ENCODE assay signal across 8 cellular contexts in the genomic region with DNA sequence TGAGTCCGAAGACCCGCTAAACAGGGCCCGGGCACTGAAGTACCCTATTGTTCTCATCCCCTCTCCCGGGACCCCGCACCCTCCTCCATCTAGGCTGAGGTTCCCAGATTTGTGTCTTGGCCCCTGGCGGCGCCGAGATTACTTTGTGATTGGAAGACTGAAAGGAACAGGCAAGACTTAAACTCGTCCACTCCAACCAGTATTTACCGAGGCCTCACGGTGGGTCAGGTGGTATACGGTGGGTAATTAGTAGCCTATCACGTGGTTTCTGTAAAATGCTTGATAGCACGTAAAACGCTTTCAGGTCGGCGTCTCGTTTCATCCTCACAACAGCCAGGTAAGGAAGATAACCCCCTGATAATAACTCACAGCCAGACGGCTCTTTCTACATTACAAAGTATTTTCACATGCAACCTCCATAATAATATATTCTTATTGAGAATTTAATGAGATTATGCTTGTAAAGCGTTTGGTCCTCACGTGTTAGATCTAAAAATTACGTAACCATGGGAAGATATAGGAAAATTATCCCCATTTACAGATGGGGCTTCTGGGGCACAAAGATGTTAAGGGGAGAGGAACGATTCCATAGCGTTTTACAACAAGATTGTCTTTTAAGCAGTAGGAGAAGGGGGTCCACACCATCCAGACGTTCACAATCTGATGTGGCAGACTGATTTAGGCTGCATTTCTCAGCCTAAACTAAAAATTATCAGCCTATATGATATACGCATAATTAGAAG. TPM values are rescaled to one million over a fixed set of nuclear protein-coding genes. Genes with fewer than 3 reads are reported as not detected.
DNase-seq lines count a peak whose midpoint lies in the region; ATAC-seq and TF ChIP-seq lines count a peak whose summit lies in the region.

No MANE protein-coding gene starts in this region.

- peak overlapping the region; percentile 98 for H3K27ac ChIP-seq in upper lobe of right lung

- H3K4me3 ChIP-seq in fibroblast of pulmonary artery (replicated peaks; ENCODE audit: low read depth, low read length) (peak overlapping the region; percentile 95), upper lobe of right lung (peak overlapping the region; percentile 68)

- peaks cover 46% of the 10 kb centered on the region for H3K4me1 ChIP-seq in upper lobe of right lung

- no peaks in the 10 kb centered on the region for H3K9me3 Mint-ChIP-seq in activated T-helper 1 cell treated with anti-CD3 and anti-CD28 coated beads, Interleukin-12 subunit alpha, Interleukin-12 subunit beta, Interleukin-2, Interleukin-4 antibody, amounts not matched to agents 30 ng/mL and 10 ng/mL and 1 ng/mL, durations not matched to agents 14 hours and 24 hours and 36 hours
- peaks cover 0 to 3% (median 0%) of the 10 kb centered on the region in 9 donors for H3K9me3 Mint-ChIP-seq in naive thymus-derived CD8-positive, alpha-beta T cell

- H3K36me3 Mint-ChIP-seq in activated T-helper 1 cell treated with anti-CD3 and anti-CD28 coated beads, Interleukin-12 subunit alpha, Interleukin-12 subunit beta, Interleukin-2, Interleukin-4 antibody, amounts not matched to agents 30 ng/mL and 10 ng/mL and 1 ng/mL, durations not matched to agents 14 hours and 24 hours and 36 hours (ENCODE audit: low read depth), result peaks cover 11% of the 10 kb centered on the region
- peaks cover 0 to 4% (median 2%) of the 10 kb centered on the region in 3 donors for H3K36me3 Mint-ChIP-seq in naive thymus-derived CD8-positive, alpha-beta T cell

- peak overlapping the region; percentile 94 for H3K27ac Mint-ChIP-seq in activated T-helper 1 cell treated with anti-CD3 and anti-CD28 coated beads, Interleukin-12 subunit alpha, Interleukin-12 subunit beta, Interleukin-2, Interleukin-4 antibody, amounts not matched to agents 30 ng/mL and 10 ng/mL and 1 ng/mL, durations not matched to agents 14 hours and 24 hours and 36 hours
- peak overlapping the region; percentile 94 to 99 (median 98) for H3K27ac Mint-ChIP-seq in naive thymus-derived CD8-positive, alpha-beta T cell

- POLR2A ChIA-PET in naive thymus-derived CD8-positive, alpha-beta T cell (lab: Charles Lee), result interaction anchor here (0.6 to 1.6 kb wide), 10 partner anchors 21 to 303 kb away, joined by 3 to 15 read pairs (median 4); a partner anchor contains a TSS

- no peak for TF ChIP-seq CTCF in fibroblast of pulmonary artery (IDR thresholded peaks at IDR 0.05; ENCODE audit: low read length, missing control alignments)
- TF ChIP-seq CTCF in upper lobe of right lung (IDR thresholded peaks at IDR 0.05), result no peak

- no peaks in the 10 kb centered on the region for H3K9me3 ChIP-seq in upper lobe of right lung

- H3K36me3 ChIP-seq in upper lobe of right lung, result peaks cover 8% of the 10 kb centered on the region

- intact Hi-C loops in activated T-helper 1 cell treated with anti-CD3 and anti-CD28 coated beads, Interleukin-12 subunit alpha, Interleukin-12 subunit beta, Interleukin-2, Interleukin-4 antibody, amounts not matched to agents 30 ng/mL and 10 ng/mL and 1 ng/mL, durations not matched to agents 14 hours and 24 hours and 36 hours (cut with micrococcal nuclease), result loop anchor here (1.0 to 10.0 kb wide), 11 partner anchors 22 to 806 kb away; a partner anchor contains a TSS
- intact Hi-C loops in upper lobe of right lung (cut with DNase I), result no loop called here

- no peaks in the 10 kb centered on the region for H3K27me3 Mint-ChIP-seq in activated T-helper 1 cell treated with anti-CD3 and anti-CD28 coated beads, Interleukin-12 subunit alpha, Interleukin-12 subunit beta, Interleukin-2, Interleukin-4 antibody, amounts not matched to agents 30 ng/mL and 10 ng/mL and 1 ng/mL, durations not matched to agents 14 hours and 24 hours and 36 hours (ENCODE audit: insufficient read depth)
- no peaks in the 10 kb centered on the region for H3K27me3 Mint-ChIP-seq in naive thymus-derived CD8-positive, alpha-beta T cell

- peak; percentile 77 for DNase-seq in D341Med (ENCODE audit: low spot score)
- peak; percentile 91 to 93 for DNase-seq in NCI-H526 (lab: John Stamatoyannopoulos, UW)
- DNase-seq in activated T-helper 1 cell treated with anti-CD3 and anti-CD28 coated beads, Interleukin-12 subunit alpha, Interleukin-12 subunit beta, Interleukin-2, Interleukin-4 antibody, amounts not matched to agents 30 ng/mL and 10 ng/mL and 1 ng/mL, durations not matched to agents 14 hours and 24 hours and 36 hours (ENCODE audit: low spot score), result no peak
- peak; percentile 77 for DNase-seq in fibroblast of pulmonary artery (ENCODE audit: low read depth)
- DNase-seq in naive thymus-derived CD8-positive, alpha-beta T cell, result peak in 7 of 10 donors; percentile 21 to 74 (median 45)
- no peak for DNase-seq in upper lobe of right lung

- H3K4me1 Mint-ChIP-seq in activated T-helper 1 cell treated with anti-CD3 and anti-CD28 coated beads, Interleukin-12 subunit alpha, Interleukin-12 subunit beta, Interleukin-2, Interleukin-4 antibody, amounts not matched to agents 30 ng/mL and 10 ng/mL and 1 ng/mL, durations not matched to agents 14 hours and 24 hours and 36 hours (ENCODE audit: low read depth), result peaks cover 31% of the 10 kb centered on the region
- peaks cover 23 to 55% (median 41%) of the 10 kb centered on the region in 4 donors for H3K4me1 Mint-ChIP-seq in naive thymus-derived CD8-positive, alpha-beta T cell

- H3K4me3 Mint-ChIP-seq in activated T-helper 1 cell treated with anti-CD3 and anti-CD28 coated beads, Interleukin-12 subunit alpha, Interleukin-12 subunit beta, Interleukin-2, Interleukin-4 antibody, amounts not matched to agents 30 ng/mL and 10 ng/mL and 1 ng/mL, durations not matched to agents 14 hours and 24 hours and 36 hours, result peak overlapping the region; percentile 98
- H3K4me3 Mint-ChIP-seq in naive thymus-derived CD8-positive, alpha-beta T cell, result peak overlapping the region; percentile 89 to 100 (median 98)

- peak; percentile 62 for ATAC-seq in GM19455 (IDR thresholded peaks at IDR 0.05; ENCODE audit: unreplicated experiment)
- peak; percentile 42 for ATAC-seq in HG03469 (IDR thresholded peaks at IDR 0.05; ENCODE audit: unreplicated experiment)
- peak; percentile 53 to 65 for ATAC-seq in naive thymus-derived CD8-positive, alpha-beta T cell
- ATAC-seq in upper lobe of right lung, result peak; percentile 75

- no peaks in the 10 kb centered on the region for H3K27me3 ChIP-seq in upper lobe of right lung

RNA-seq across cellular contexts. Expression of a gene that starts 0.6 kb away (rescaled TPM):
- total RNA-seq in activated T-helper 1 cell treated with anti-CD3 and anti-CD28 coated beads, Interleukin-12 subunit alpha, Interleukin-12 subunit beta, Interleukin-2, Interleukin-4 antibody, amounts not matched to agents 30 ng/mL and 10 ng/mL and 1 ng/mL, durations not matched to agents 14 hours and 24 hours and 36 hours, result 31.7 and 31.8 TPM in 2 replicates
- 10 to 100 TPM; 39.5 to 42.7 TPM for total RNA-seq in naive thymus-derived CD8-positive, alpha-beta T cell
- 1 to 10 TPM; 7.0 to 9.8 (median 8.3) TPM for polyA plus RNA-seq in naive thymus-derived CD8-positive, alpha-beta T cell
- total RNA-seq in upper lobe of right lung, result 96.8 TPM

Comparison
In these comparisons a context has a peak if more than half of its experiments do, and no peak if none do; other contexts are left out.
1. DNase-seq: peak in D341Med (single experiment), NCI-H526 (2 of 2), fibroblast of pulmonary artery (single experiment) and naive thymus-derived CD8-positive, alpha-beta T cell (7 of 10); none in activated T-helper 1 cell treated with anti-CD3 and anti-CD28 coated beads, Interleukin-12 subunit alpha, Interleukin-12 subunit beta, Interleukin-2, Interleukin-4 antibody, amounts not matched to agents 30 ng/mL and 10 ng/mL and 1 ng/mL, durations not matched to agents 14 hours and 24 hours and 36 hours (single experiment) and upper lobe of right lung (single experiment).
2. Peak in every context shown above with its lines, with median percentiles within 50 percentile points of each other: ATAC-seq.